ENCODE assay signal across 8 cellular contexts in genomic region chr17:48456584-48456983, GRCh38. TPM values are rescaled to one million over a fixed set of nuclear protein-coding genes. Genes with fewer than 3 reads are reported as not detected.
DNase-seq lines count a peak whose midpoint lies in the region; ATAC-seq, FAIRE-seq and TF ChIP-seq lines count a peak whose summit lies in the region.
"Had no signal": no experiment of that assay in that cellular context is flagged by ENCODE, and none has a peak within 500 bp of the region (broad histone marks: within the 10 kb centered on the region; RNA-seq: fewer than 3 reads in every experiment).

No MANE protein-coding gene starts in this region.

- H3K27me3 Mint-ChIP-seq in activated naive CD8-positive, alpha-beta T cell treated with anti-CD3 and anti-CD28 coated beads, Interleukin-2, amount 10 ng/mL, durations not matched to agents 7 days and 5 days = peaks cover 2% of the 10 kb centered on the region
- H3K27me3 Mint-ChIP-seq in naive thymus-derived CD8-positive, alpha-beta T cell = no peaks in the 10 kb centered on the region

- peak; percentile 31 for FAIRE-seq in GM19239 (lab: Jason Lieb, UNC)

- POLR2A ChIA-PET in activated naive CD8-positive, alpha-beta T cell treated with anti-CD3 and anti-CD28 coated beads, Interleukin-2, amount 10 ng/mL, durations not matched to agents 7 days and 5 days (lab: Charles Lee) = interaction anchor here (0.9 kb wide), 1 partner anchor 12 kb away, joined by 3 read pairs; no protein-coding TSS in a partner anchor
- POLR2A ChIA-PET in naive thymus-derived CD8-positive, alpha-beta T cell (lab: Charles Lee) = interaction anchor here (1.3 to 1.8 kb wide), 3 partner anchors 12 to 105 kb away, joined by 6 to 8 read pairs (median 8); no protein-coding TSS in a partner anchor

- DNase-seq in GM19239 (ENCODE audit: insufficient read length, low spot score) (no peak), NCI-H2029 (lab: John Stamatoyannopoulos, UW) (peak; percentile 47), substantia nigra (lab: John Stamatoyannopoulos, UW) (no peak), dorsolateral prefrontal cortex (no peak)
- DNase-seq in activated naive CD8-positive, alpha-beta T cell treated with anti-CD3 and anti-CD28 coated beads, Interleukin-2, amount 10 ng/mL, durations not matched to agents 7 days and 5 days = no peak
- DNase-seq in naive thymus-derived CD8-positive, alpha-beta T cell = no peak

- peaks cover 0 to 75% (median 36%) of the 10 kb centered on the region in 45 donors for H3K27me3 ChIP-seq in dorsolateral prefrontal cortex

- no peak overlapping the region for H3K4me3 ChIP-seq in dorsolateral prefrontal cortex

- H3K27ac ChIP-seq in substantia nigra (ENCODE audit: low read depth, low read length, poor library complexity, severe bottlenecking) = no peak overlapping the region
- H3K27ac ChIP-seq in dorsolateral prefrontal cortex = no peak overlapping the region

- peak; percentile 53 for ATAC-seq in activated naive CD8-positive, alpha-beta T cell treated with anti-CD3 and anti-CD28 coated beads, Interleukin-2, amount 10 ng/mL, durations not matched to agents 7 days and 5 days (ENCODE audit: low read depth)
- ATAC-seq in naive thymus-derived CD8-positive, alpha-beta T cell = no peak
- ATAC-seq in GM21390 (IDR thresholded peaks at IDR 0.05; ENCODE audit: unreplicated experiment) = no peak

- no peaks in the 10 kb centered on the region for H3K9me3 Mint-ChIP-seq in activated naive CD8-positive, alpha-beta T cell treated with anti-CD3 and anti-CD28 coated beads, Interleukin-2, amount 10 ng/mL, durations not matched to agents 7 days and 5 days
- H3K9me3 Mint-ChIP-seq in naive thymus-derived CD8-positive, alpha-beta T cell = no peaks in the 10 kb centered on the region

- intact Hi-C loops in dorsolateral prefrontal cortex (cut with DNase I) = loop anchor here in 1 of 2 donors (10.0 kb wide), 1 partner anchor 432 kb away; no protein-coding TSS in a partner anchor

- peak overlapping the region; percentile 76 for H3K4me3 Mint-ChIP-seq in activated naive CD8-positive, alpha-beta T cell treated with anti-CD3 and anti-CD28 coated beads, Interleukin-2, amount 10 ng/mL, durations not matched to agents 7 days and 5 days
- H3K4me3 Mint-ChIP-seq in naive thymus-derived CD8-positive, alpha-beta T cell = peak overlapping the region; percentile 56 to 77 (median 68)

- no peak for TF ChIP-seq CTCF in dorsolateral prefrontal cortex (IDR thresholded peaks at IDR 0.05 in 54 of 56, conservative IDR thresholded peaks at IDR 0.05 in 2 of 56; ENCODE audit: low read depth in 1 of 56, partially characterized antibody in 56 of 56)

- H3K4me1 Mint-ChIP-seq in activated naive CD8-positive, alpha-beta T cell treated with anti-CD3 and anti-CD28 coated beads, Interleukin-2, amount 10 ng/mL, durations not matched to agents 7 days and 5 days = peaks cover 59% of the 10 kb centered on the region
- H3K4me1 Mint-ChIP-seq in naive thymus-derived CD8-positive, alpha-beta T cell = peaks cover 21 to 57% (median 56%) of the 10 kb centered on the region in 4 donors

- H3K36me3 Mint-ChIP-seq in activated naive CD8-positive, alpha-beta T cell treated with anti-CD3 and anti-CD28 coated beads, Interleukin-2, amount 10 ng/mL, durations not matched to agents 7 days and 5 days = peaks cover 12% of the 10 kb centered on the region
- no peaks in the 10 kb centered on the region for H3K36me3 Mint-ChIP-seq in naive thymus-derived CD8-positive, alpha-beta T cell

- H3K27ac Mint-ChIP-seq in activated naive CD8-positive, alpha-beta T cell treated with anti-CD3 and anti-CD28 coated beads, Interleukin-2, amount 10 ng/mL, durations not matched to agents 7 days and 5 days = peak overlapping the region; percentile 89
- peak overlapping the region in 3 of 10 donors; percentile 24 to 67 (median 33) for H3K27ac Mint-ChIP-seq in naive thymus-derived CD8-positive, alpha-beta T cell

RNA-seq across cellular contexts. Expression of gene SKAP1, which starts 26.6 kb away (rescaled TPM):
- 10 to 100 TPM; 96.0 to 98.8 TPM for total RNA-seq in activated naive CD8-positive, alpha-beta T cell treated with anti-CD3 and anti-CD28 coated beads, Interleukin-2, amount 10 ng/mL, durations not matched to agents 7 days and 5 days
- total RNA-seq in naive thymus-derived CD8-positive, alpha-beta T cell = 10 to 100 TPM; 73.0 to 74.6 TPM
- 100 to 1,000 TPM; 223 to 237 (median 230) TPM for polyA plus RNA-seq in naive thymus-derived CD8-positive, alpha-beta T cell
- 1 to 10 TPM in 10 of 120 experiments, under 1 TPM in 29, not detected in 81; 0.28 to 2.7 (median 0.68) TPM for total RNA-seq in dorsolateral prefrontal cortex
- total RNA-seq: lung microvascular endothelial cell had no signal

Comparison
In these comparisons a context has a peak if more than half of its experiments do, and no peak if none do; other contexts are left out.
1. RNA of gene SKAP1, which starts 26.6 kb away (total RNA-seq): 96.0 to 98.8 TPM in activated naive CD8-positive, alpha-beta T cell treated with anti-CD3 and anti-CD28 coated beads, Interleukin-2, amount 10 ng/mL, durations not matched to agents 7 days and 5 days and 73.0 to 74.6 TPM in naive thymus-derived CD8-positive, alpha-beta T cell; 0.28 to 2.7 TPM in dorsolateral prefrontal cortex; every median in the first group is over 10 times any median in the second.